11 cellular contexts compared by ENCODE assay signal in genomic region chr6:119476554-119476953, GRCh38.
DNase-seq lines count a peak whose midpoint lies in the region; ATAC-seq lines count a peak whose summit lies in the region.
"Had no signal": no experiment of that assay in that cellular context is flagged by ENCODE, and none has a peak within 500 bp of the region (broad histone marks: within the 10 kb centered on the region; RNA-seq: fewer than 3 reads in every experiment).

No MANE protein-coding gene starts in this region.

- H3K4me3 Mint-ChIP-seq in stimulated activated naive B cell treated with anti-CD40 and anti-IgM and Interleukin-4, amounts not matched to agents 10 μg/mL and 1 μg/mL and 100 μg/mL, for 72 hours: peak overlapping the region in 1 of 2 donors; percentile 7
- no peak overlapping the region for H3K4me3 Mint-ChIP-seq in activated naive CD4-positive, alpha-beta T cell treated with anti-CD3 and anti-CD28 coated beads, Interleukin-2, amount 10 ng/mL, durations not matched to agents 7 days and 5 days
- H3K4me3 Mint-ChIP-seq: naive thymus-derived CD8-positive, alpha-beta T cell had no signal

- peaks cover 3 to 18% of the 10 kb centered on the region in 2 donors for H3K4me1 Mint-ChIP-seq in stimulated activated naive B cell treated with anti-CD40 and anti-IgM and Interleukin-4, amounts not matched to agents 10 μg/mL and 1 μg/mL and 100 μg/mL, for 72 hours
- no peaks in the 10 kb centered on the region for H3K4me1 Mint-ChIP-seq in activated naive CD4-positive, alpha-beta T cell treated with anti-CD3 and anti-CD28 coated beads, Interleukin-2, amount 10 ng/mL, durations not matched to agents 7 days and 5 days

- no peaks in the 10 kb centered on the region for H3K36me3 Mint-ChIP-seq in stimulated activated naive B cell treated with anti-CD40 and anti-IgM and Interleukin-4, amounts not matched to agents 10 μg/mL and 1 μg/mL and 100 μg/mL, for 72 hours
- no peaks in the 10 kb centered on the region for H3K36me3 Mint-ChIP-seq in activated naive CD4-positive, alpha-beta T cell treated with anti-CD3 and anti-CD28 coated beads, Interleukin-2, amount 10 ng/mL, durations not matched to agents 7 days and 5 days

- H3K27me3 Mint-ChIP-seq in stimulated activated naive B cell treated with anti-CD40 and anti-IgM and Interleukin-4, amounts not matched to agents 10 μg/mL and 1 μg/mL and 100 μg/mL, for 72 hours: no peaks in the 10 kb centered on the region
- peaks cover 11% of the 10 kb centered on the region for H3K27me3 Mint-ChIP-seq in activated naive CD4-positive, alpha-beta T cell treated with anti-CD3 and anti-CD28 coated beads, Interleukin-2, amount 10 ng/mL, durations not matched to agents 7 days and 5 days
- H3K27me3 Mint-ChIP-seq: naive thymus-derived CD8-positive, alpha-beta T cell had no signal

- DNase-seq in stimulated activated naive B cell treated with anti-CD40 and anti-IgM and Interleukin-4, amounts not matched to agents 10 μg/mL and 1 μg/mL and 100 μg/mL, for 72 hours: no peak
- DNase-seq in inferior parietal cortex (ENCODE audit: extremely low spot score): no peak
- DNase-seq in hepatic stellate cell (ENCODE audit: low spot score): no peak
- DNase-seq in activated naive CD4-positive, alpha-beta T cell treated with anti-CD3 and anti-CD28 coated beads, Interleukin-2, amount 10 ng/mL, durations not matched to agents 7 days and 5 days: no peak
- DNase-seq: activated effector memory CD4-positive, alpha-beta T cell treated with Interleukin-2 at 50 U/mL for 16 hours; effector memory CD4-positive, alpha-beta T cell; naive thymus-derived CD8-positive, alpha-beta T cell; WERI-Rb-1 had no signal

- peaks cover 0 to 6% of the 10 kb centered on the region in 2 donors for H3K9me3 Mint-ChIP-seq in stimulated activated naive B cell treated with anti-CD40 and anti-IgM and Interleukin-4, amounts not matched to agents 10 μg/mL and 1 μg/mL and 100 μg/mL, for 72 hours
- H3K9me3 Mint-ChIP-seq in activated naive CD4-positive, alpha-beta T cell treated with anti-CD3 and anti-CD28 coated beads, Interleukin-2, amount 10 ng/mL, durations not matched to agents 7 days and 5 days: no peaks in the 10 kb centered on the region

- ATAC-seq in GM19351 (IDR thresholded peaks at IDR 0.05; ENCODE audit: unreplicated experiment) (peak; percentile 94), HG02763 (IDR thresholded peaks at IDR 0.05; ENCODE audit: unreplicated experiment) (peak; percentile 76), HG03558 (IDR thresholded peaks at IDR 0.05; ENCODE audit: extremely low read depth, unreplicated experiment) (peak; percentile 72)
- peak; percentile 67 to 80 for ATAC-seq in stimulated activated naive B cell treated with anti-CD40 and anti-IgM and Interleukin-4, amounts not matched to agents 10 μg/mL and 1 μg/mL and 100 μg/mL, for 72 hours (replicated peaks)
- ATAC-seq: naive thymus-derived CD8-positive, alpha-beta T cell had no signal

- no peak overlapping the region for H3K27ac Mint-ChIP-seq in stimulated activated naive B cell treated with anti-CD40 and anti-IgM and Interleukin-4, amounts not matched to agents 10 μg/mL and 1 μg/mL and 100 μg/mL, for 72 hours
- H3K27ac Mint-ChIP-seq in activated naive CD4-positive, alpha-beta T cell treated with anti-CD3 and anti-CD28 coated beads, Interleukin-2, amount 10 ng/mL, durations not matched to agents 7 days and 5 days: no peak overlapping the region
- H3K27ac Mint-ChIP-seq: naive thymus-derived CD8-positive, alpha-beta T cell had no signal

- CTCF ChIA-PET in activated naive CD4-positive, alpha-beta T cell treated with anti-CD3 and anti-CD28 coated beads, Interleukin-2, amount 10 ng/mL, durations not matched to agents 7 days and 5 days (lab: Charles Lee): no interaction called here
